ENCODE assay signal across 9 cellular contexts in genomic region chr7:100171840-100172239, GRCh38. TPM values are rescaled to one million over a fixed set of nuclear protein-coding genes. Genes with fewer than 3 reads are reported as not detected.
A peak's percentile ranks its signal among the peaks of the same experiment; 100 is the strongest.
DNase-seq lines count a peak whose midpoint lies in the region; ATAC-seq, FAIRE-seq and TF ChIP-seq lines count a peak whose summit lies in the region.
"Had no signal": no experiment of that assay in that cellular context is flagged by ENCODE, and none has a peak within 500 bp of the region (broad histone marks: within the 10 kb centered on the region; RNA-seq: fewer than 3 reads in every experiment).

No MANE protein-coding gene starts in this region.

- H3K9me3 ChIP-seq in heart right ventricle, result no peaks in the 10 kb centered on the region
- no peaks in the 10 kb centered on the region for H3K9me3 ChIP-seq in vagina
- H3K9me3 ChIP-seq: MG63 had no signal

- TF ChIP-seq CTCF in heart right ventricle (IDR thresholded peaks at IDR 0.05), result no peak
- TF ChIP-seq CTCF in bronchial epithelial cell (IDR thresholded peaks at IDR 0.05; ENCODE audit: insufficient read depth, low read length, severe bottlenecking), result no peak
- TF ChIP-seq CTCF in vagina (IDR thresholded peaks at IDR 0.05), result no peak

- peak overlapping the region; percentile 67 to 85 (median 82) for H3K4me3 Mint-ChIP-seq in naive B cell

- H3K27ac Mint-ChIP-seq in naive B cell, result peak overlapping the region in 2 of 6 donors; percentile 19 to 52

- no peaks in the 10 kb centered on the region for H3K36me3 ChIP-seq in heart right ventricle
- no peaks in the 10 kb centered on the region for H3K36me3 ChIP-seq in bronchial epithelial cell (ENCODE audit: control insufficient read depth, insufficient read depth, low read length)
- no peaks in the 10 kb centered on the region for H3K36me3 ChIP-seq in vagina
- H3K36me3 ChIP-seq: MG63 had no signal

- TF ChIP-seq POLR2A in vagina (IDR thresholded peaks at IDR 0.05), result no peak

- H3K27me3 ChIP-seq in heart right ventricle, result peaks cover 0 to 60% (median 27%) of the 10 kb centered on the region in 7 donors
- peaks cover 6% of the 10 kb centered on the region for H3K27me3 ChIP-seq in bronchial epithelial cell (ENCODE audit: control insufficient read depth, insufficient read depth, low read length)
- H3K27me3 ChIP-seq in vagina, result no peaks in the 10 kb centered on the region
- H3K27me3 ChIP-seq: MG63 had no signal

- H3K4me1 Mint-ChIP-seq in naive B cell, result peaks cover 43 to 60% (median 57%) of the 10 kb centered on the region in 3 donors

- H3K27ac ChIP-seq in heart right ventricle (no peak overlapping the region), vagina (no peak overlapping the region)

- H3K9me3 Mint-ChIP-seq in naive B cell, result no peaks in the 10 kb centered on the region

- 35 to 45% methylated on average over 20 to 22 of the region's 22 CpGs for WGBS in heart right ventricle, 2 donors

- ATAC-seq in heart right ventricle (no peak), left cardiac atrium (no peak), naive B cell (ENCODE audit: low read depth in 2 of 2) (peak in 1 of 2 donors; percentile 18), GM21619 (IDR thresholded peaks at IDR 0.05; ENCODE audit: unreplicated experiment) (no peak)

- peak overlapping the region in 9 of 10 donors; percentile 27 to 48 (median 39) for H3K4me3 ChIP-seq in heart right ventricle
- peak overlapping the region; percentile 24 for H3K4me3 ChIP-seq in bronchial epithelial cell (ENCODE audit: low read depth, low read length)
- peak overlapping the region; percentile 44 to 63 for H3K4me3 ChIP-seq in vagina
- H3K4me3 ChIP-seq: MG63 had no signal

- intact Hi-C loops in heart right ventricle (cut with DNase I), result no loop called here
- intact Hi-C loops in left cardiac atrium (cut with DNase I), result no loop called here
- intact Hi-C loops in vagina (cut with DNase I), result no loop called here

- peaks cover 32 to 38% (median 35%) of the 10 kb centered on the region in 3 donors for H3K27me3 Mint-ChIP-seq in naive B cell

- FAIRE-seq in bronchial epithelial cell (lab: Jason Lieb, UNC), result no peak

- no peaks in the 10 kb centered on the region for H3K36me3 Mint-ChIP-seq in naive B cell

- no peak for DNase-seq in heart right ventricle
- DNase-seq in left cardiac atrium, result no peak
- no peak for DNase-seq in bronchial epithelial cell (ENCODE audit: low read depth)
- no peak for DNase-seq in naive B cell
- DNase-seq in vagina (ENCODE audit: extremely low spot score in 2 of 2), result no peak
- DNase-seq in ureter (ENCODE audit: low spot score), result no peak
- DNase-seq in DMS153 treated with DMSO at 0.1 percent for 48 hours (lab: John Stamatoyannopoulos, UW; ENCODE audit: unreplicated experiment), result no peak
- DNase-seq: MG63 had no signal

- H3K4me1 ChIP-seq in heart right ventricle (peaks cover 2 to 39% (median 23%) of the 10 kb centered on the region in 9 donors), vagina (peaks cover 30% of the 10 kb centered on the region)

RNA-seq across cellular contexts. Expression of gene GAL3ST4, which starts 3.4 kb away (rescaled TPM):
- 1 to 10 TPM in 9 of 10 donors, under 1 TPM in 1; 1.00 to 3.1 (median 1.5) TPM for total RNA-seq in heart right ventricle
- polyA plus RNA-seq in heart right ventricle, result 1 to 10 TPM; 1.1 to 1.6 TPM
- total RNA-seq in left cardiac atrium, result 1 to 10 TPM; 2.2 to 3.4 TPM
- under 0.01 and 0.51 TPM in 2 replicates for total RNA-seq in bronchial epithelial cell
- under 1 TPM in 5 of 6 donors, not detected in 1; 0.13 to 0.40 (median 0.23) TPM for polyA plus RNA-seq in naive B cell (ENCODE audit: low read depth in 6 of 6)
- total RNA-seq in vagina, result 4.2 TPM
- total RNA-seq in ureter, result 7.1 TPM

RNA-seq across cellular contexts. Expression of gene GPC2, which starts 5.3 kb away (rescaled TPM):
- total RNA-seq in heart right ventricle (1 to 10 TPM in 1 of 10 donors, under 1 TPM in 7, not detected in 2; 0.11 to 1.1 (median 0.50) TPM), left cardiac atrium (under 1 TPM; 0.58 to 0.85 TPM), bronchial epithelial cell (1.0 and 1.3 TPM in 2 replicates), vagina (7.4 TPM), ureter (5.1 TPM)
- polyA plus RNA-seq in heart right ventricle (under 1 TPM; 0.51 TPM), naive B cell (ENCODE audit: low read depth in 6 of 6) (under 1 TPM in 4 of 6 donors, not detected in 2; 0.18 to 0.84 (median 0.28) TPM)

RNA-seq across cellular contexts. Expression of gene STAG3, which starts 5.9 kb away (rescaled TPM):
- total RNA-seq in heart right ventricle (1 to 10 TPM in 3 of 10 donors, under 1 TPM in 6, not detected in 1; 0.32 to 1.5 (median 0.47) TPM), left cardiac atrium (under 1 TPM in 1 of 2 donors, not detected in 1; 0.68 TPM), bronchial epithelial cell (under 0.01 and 0.13 TPM in 2 replicates), vagina (not detected), ureter (1.9 TPM)
- polyA plus RNA-seq in heart right ventricle (under 1 TPM; 0.13 to 0.66 TPM), naive B cell (ENCODE audit: low read depth in 6 of 6) (100 to 1,000 TPM in 5 of 6 donors, 10 to 100 TPM in 1; 97.1 to 221 (median 129) TPM)

RNA-seq across cellular contexts. Expression of gene TRAPPC14, which starts 13.3 kb away (rescaled TPM):
- total RNA-seq in heart right ventricle (10 to 100 TPM in 1 of 10 donors, 1 to 10 TPM in 9; 3.9 to 10.8 (median 7.6) TPM), left cardiac atrium (10 to 100 TPM in 1 of 2 donors, 1 to 10 TPM in 1; 8.3 to 12.2 TPM), bronchial epithelial cell (3.4 and 5.5 TPM in 2 replicates), vagina (18.2 TPM), ureter (35.5 TPM)
- polyA plus RNA-seq in heart right ventricle (10 to 100 TPM in 1 of 2 donors, 1 to 10 TPM in 1; 7.8 to 17.5 TPM), naive B cell (ENCODE audit: low read depth in 6 of 6) (1 to 10 TPM; 2.0 to 9.1 (median 3.3) TPM)

RNA-seq across cellular contexts. Expression of gene LAMTOR4, which starts 23.1 kb away (rescaled TPM):
- total RNA-seq in heart right ventricle, result 100 to 1,000 TPM in 1 of 10 donors, 10 to 100 TPM in 9; 72.3 to 102 (median 88.5) TPM
- polyA plus RNA-seq in heart right ventricle, result 100 to 1,000 TPM; 147 to 210 TPM
- 100 to 1,000 TPM; 104 to 113 TPM for total RNA-seq in left cardiac atrium
- total RNA-seq in bronchial epithelial cell, result 82.7 and 108 TPM in 2 replicates
- 100 to 1,000 TPM; 407 to 579 (median 480) TPM for polyA plus RNA-seq in naive B cell (ENCODE audit: low read depth in 6 of 6)
- 161 TPM for total RNA-seq in vagina
- total RNA-seq in ureter, result 108 TPM
